ENCODE assay signal across 11 cellular contexts in genomic region chr9:134332266-134332665, GRCh38.
"Had no signal": no experiment of that assay in that cellular context is flagged by ENCODE, and none has a peak within 500 bp of the region (broad histone marks: within the 10 kb centered on the region; RNA-seq: fewer than 3 reads in every experiment).

No MANE protein-coding gene starts in this region.

- H3K27ac ChIP-seq: epithelial cell of prostate had no signal

- H3K36me3 ChIP-seq: thyroid gland had no signal

- DNase-seq: activated CD4-positive, alpha-beta T cell treated with anti-CD3 and anti-CD28 coated beads, Interleukin-2, amount 10 ng/mL, durations not matched to agents 7 days and 5 days; activated CD4-positive, CD25-positive, alpha-beta regulatory T cell; activated naive CD4-positive, alpha-beta T cell treated with anti-CD3 and anti-CD28 coated beads, Interleukin-2, amount 50 U/mL, for 16 hours; activated T-cell treated with anti-CD3 and anti-CD28 coated beads, Interleukin-2, amount 50 U/mL, for 1 hour; central memory CD4-positive, alpha-beta T cell; effector memory CD8-positive, alpha-beta T cell; hippocampal formation; thyroid gland had no signal

- H3K9me3 ChIP-seq: thyroid gland had no signal

- ATAC-seq: effector memory CD8-positive, alpha-beta T cell; natural killer cell treated with Interleukin-12 subunit alpha and Interleukin-12 subunit beta and Interleukin-15 and Interleukin-18, amount 100 ng/mL, for 72 hours had no signal

- H3K27me3 ChIP-seq: thyroid gland had no signal

- H3K4me3 ChIP-seq: skin epidermis, thyroid gland had no signal
